8 cellular contexts compared by ENCODE assay signal in the genomic region with DNA sequence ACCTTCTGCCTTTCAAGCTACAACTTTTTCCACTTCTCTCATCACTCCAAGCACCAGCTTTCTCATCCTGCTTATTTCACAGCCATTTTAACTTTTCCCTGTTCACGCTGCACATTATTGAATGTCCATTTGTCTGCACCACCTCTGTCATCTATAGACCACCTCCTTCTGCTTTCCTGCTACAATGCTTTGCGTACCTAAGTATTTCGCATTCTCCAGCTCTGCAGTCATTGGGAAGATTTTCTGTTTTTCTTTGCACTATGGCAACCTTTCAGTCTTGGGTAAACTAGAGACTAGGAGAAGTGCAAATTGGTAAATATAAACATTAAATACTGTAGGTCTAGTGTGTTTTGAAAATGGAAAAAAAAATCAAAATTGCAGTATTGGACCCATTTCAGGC. TPM values are rescaled to one million over a fixed set of nuclear protein-coding genes. Genes with fewer than 3 reads are reported as not detected.
DNase-seq lines count a peak whose midpoint lies in the region; ATAC-seq and TF ChIP-seq lines count a peak whose summit lies in the region.

No MANE protein-coding gene starts in this region.

- H3K27me3 ChIP-seq in testis (no peaks in the 10 kb centered on the region), adrenal gland (no peaks in the 10 kb centered on the region)

- H3K36me3 Mint-ChIP-seq in activated T-cell treated with anti-CD3 and anti-CD28 coated beads, Interleukin-2, amount 50 U/mL, for 24 hours (ENCODE audit: low read depth): peaks cover 35% of the 10 kb centered on the region
- H3K36me3 Mint-ChIP-seq in activated naive CD8-positive, alpha-beta T cell treated with anti-CD3 and anti-CD28 coated beads, Interleukin-2, amount 50 U/mL, for 24 hours (ENCODE audit: low read depth): peaks cover 21% of the 10 kb centered on the region

- no peaks in the 10 kb centered on the region for H3K9me3 Mint-ChIP-seq in activated T-cell treated with anti-CD3 and anti-CD28 coated beads, Interleukin-2, amount 50 U/mL, for 24 hours
- no peaks in the 10 kb centered on the region for H3K9me3 Mint-ChIP-seq in activated naive CD8-positive, alpha-beta T cell treated with anti-CD3 and anti-CD28 coated beads, Interleukin-2, amount 50 U/mL, for 24 hours

- DNase-seq in activated T-cell treated with anti-CD3 and anti-CD28 coated beads, Interleukin-2, amount 50 U/mL, for 24 hours: no peak
- no peak for DNase-seq in activated T-cell treated with anti-CD3 and anti-CD28 coated beads, Interleukin-2, amount 50 U/mL, for 1 hour
- DNase-seq in activated naive CD8-positive, alpha-beta T cell treated with anti-CD3 and anti-CD28 coated beads, Interleukin-2, amount 50 U/mL, for 24 hours: no peak
- DNase-seq in kidney tubule cell (ENCODE audit: low spot score) (peak; percentile 68), testis (no peak), OCI-M1 (lab: John Stamatoyannopoulos, UW) (no peak), adrenal gland (no peak), G401 (ENCODE audit: low spot score) (no peak)

- TF ChIP-seq CTCF in testis (IDR thresholded peaks at IDR 0.05) (no peak), adrenal gland (IDR thresholded peaks at IDR 0.05) (no peak)

- no peak for ATAC-seq in activated naive CD8-positive, alpha-beta T cell treated with anti-CD3 and anti-CD28 coated beads, Interleukin-2, amount 50 U/mL, for 24 hours

- no peak overlapping the region for H3K27ac Mint-ChIP-seq in activated T-cell treated with anti-CD3 and anti-CD28 coated beads, Interleukin-2, amount 50 U/mL, for 24 hours
- no peak overlapping the region for H3K27ac Mint-ChIP-seq in activated naive CD8-positive, alpha-beta T cell treated with anti-CD3 and anti-CD28 coated beads, Interleukin-2, amount 50 U/mL, for 24 hours

- H3K36me3 ChIP-seq in testis (ENCODE audit: low read depth, missing control alignments) (no peaks in the 10 kb centered on the region), adrenal gland (replicated peaks in 1 of 2) (no peaks in the 10 kb centered on the region)

- H3K27ac ChIP-seq in testis: peak overlapping the region in 1 of 2 donors; percentile 16
- peak overlapping the region in 1 of 5 donors; percentile 64 for H3K27ac ChIP-seq in adrenal gland

- no peaks in the 10 kb centered on the region for H3K27me3 Mint-ChIP-seq in activated T-cell treated with anti-CD3 and anti-CD28 coated beads, Interleukin-2, amount 50 U/mL, for 24 hours
- H3K27me3 Mint-ChIP-seq in activated naive CD8-positive, alpha-beta T cell treated with anti-CD3 and anti-CD28 coated beads, Interleukin-2, amount 50 U/mL, for 24 hours: peaks cover 2% of the 10 kb centered on the region

- peaks cover 38% of the 10 kb centered on the region for H3K4me1 Mint-ChIP-seq in activated T-cell treated with anti-CD3 and anti-CD28 coated beads, Interleukin-2, amount 50 U/mL, for 24 hours (ENCODE audit: low read depth)
- peaks cover 27% of the 10 kb centered on the region for H3K4me1 Mint-ChIP-seq in activated naive CD8-positive, alpha-beta T cell treated with anti-CD3 and anti-CD28 coated beads, Interleukin-2, amount 50 U/mL, for 24 hours

- in situ Hi-C loops in G401 (cut with HindIII; ENCODE audit: low sequenced_read_pairs): no loop called here

- H3K9me3 ChIP-seq in testis (no peaks in the 10 kb centered on the region), adrenal gland (replicated peaks in 1 of 3) (no peaks in the 10 kb centered on the region)

- WGBS in testis, 2 donors: 53 to 64% methylated on average over 3 of the region's 3 CpGs
- 70 to 82% (median 79%) methylated on average over 3 of the region's 3 CpGs for WGBS in adrenal gland, 4 donors

- TF ChIP-seq POLR2A in testis (IDR thresholded peaks at IDR 0.05): no peak
- no peak for TF ChIP-seq POLR2A in adrenal gland (IDR thresholded peaks at IDR 0.05)

- peak overlapping the region; percentile 69 to 72 for H3K4me3 ChIP-seq in testis
- H3K4me3 ChIP-seq in adrenal gland: peak overlapping the region in 1 of 4 donors; percentile 56

- intact Hi-C loops in testis (cut with DNase I; ENCODE audit: low total_unique reads): no loop called here
- intact Hi-C loops in adrenal gland (cut with DNase I): loop anchor here in 1 of 2 donors (10.0 kb wide), 2 partner anchors 119 to 289 kb away; no protein-coding TSS in a partner anchor

- peaks cover 4% of the 10 kb centered on the region for H3K4me1 ChIP-seq in testis
- peaks cover 6 to 29% of the 10 kb centered on the region in 2 donors for H3K4me1 ChIP-seq in adrenal gland (replicated peaks in 1 of 2)

- H3K4me3 Mint-ChIP-seq in activated T-cell treated with anti-CD3 and anti-CD28 coated beads, Interleukin-2, amount 50 U/mL, for 24 hours: peak overlapping the region; percentile 84
- H3K4me3 Mint-ChIP-seq in activated naive CD8-positive, alpha-beta T cell treated with anti-CD3 and anti-CD28 coated beads, Interleukin-2, amount 50 U/mL, for 24 hours: peak overlapping the region; percentile 81

RNA-seq across cellular contexts. Expression of gene CCDC30, which starts 0.8 kb away (rescaled TPM):
- total RNA-seq in testis (10 to 100 TPM in 1 of 2 donors, 1 to 10 TPM in 1; 5.8 to 14.6 TPM), adrenal gland (1 to 10 TPM; 1.8 to 8.3 (median 5.0) TPM)
- polyA plus RNA-seq in testis (ENCODE audit: insufficient read depth, low read depth, low replicate concordance) (16.1 TPM), adrenal gland (1 to 10 TPM; 2.9 to 3.5 (median 3.4) TPM)
- 0.49 and 3.4 TPM in 2 replicates for total RNA-seq in G401 (2014; rRNA removed; shearing (Covaris generic))

RNA-seq across cellular contexts. Expression of gene PPCS, which starts 7.6 kb away (rescaled TPM):
- total RNA-seq in testis: 10 to 100 TPM; 56.7 to 72.9 TPM
- polyA plus RNA-seq in testis (ENCODE audit: insufficient read depth, low read depth, low replicate concordance): 44.9 TPM
- 100 to 1,000 TPM in 2 of 8 donors, 10 to 100 TPM in 6; 48.7 to 141 (median 88.3) TPM for total RNA-seq in adrenal gland
- polyA plus RNA-seq in adrenal gland: 100 to 1,000 TPM in 1 of 3 donors, 10 to 100 TPM in 2; 85.9 to 191 (median 92.7) TPM
- 111 and 124 TPM in 2 replicates for total RNA-seq in G401 (2014; rRNA removed; shearing (Covaris generic))

RNA-seq across cellular contexts. Expression of gene ZMYND12, which starts 8.1 kb away (rescaled TPM):
- total RNA-seq in testis (10 to 100 TPM; 31.3 to 40.7 TPM), adrenal gland (10 to 100 TPM in 1 of 8 donors, 1 to 10 TPM in 7; 1.2 to 12.2 (median 4.6) TPM)
- polyA plus RNA-seq in testis (ENCODE audit: insufficient read depth, low read depth, low replicate concordance) (122 TPM), adrenal gland (1 to 10 TPM; 2.7 to 6.1 (median 2.7) TPM)
- total RNA-seq in G401 (2014; rRNA removed; shearing (Covaris generic)): 1.0 TPM in 1 of 2 replicates, not detected in the other
